ENCODE assay signal across 1 cellular context in genomic region chr10:71816931-71817631, GRCh38.
TF ChIP-seq lines count a peak whose summit lies in the region.

No MANE protein-coding gene starts in this region.

TF ChIP-seq in IMR-90, 13 proteins besides CTCF, POLR2A, EP300 and RAD21 (continued from another document):
- TF ChIP-seq, protein P1, sequence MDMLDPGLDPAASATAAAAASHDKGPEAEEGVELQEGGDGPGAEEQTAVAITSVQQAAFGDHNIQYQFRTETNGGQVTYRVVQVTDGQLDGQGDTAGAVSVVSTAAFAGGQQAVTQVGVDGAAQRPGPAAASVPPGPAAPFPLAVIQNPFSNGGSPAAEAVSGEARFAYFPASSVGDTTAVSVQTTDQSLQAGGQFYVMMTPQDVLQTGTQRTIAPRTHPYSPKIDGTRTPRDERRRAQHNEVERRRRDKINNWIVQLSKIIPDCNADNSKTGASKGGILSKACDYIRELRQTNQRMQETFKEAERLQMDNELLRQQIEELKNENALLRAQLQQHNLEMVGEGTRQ (IDR thresholded peaks at IDR 0.05; ENCODE audit: low read depth, low read length), result no peak
- TF ChIP-seq RCOR1 (IDR thresholded peaks at IDR 0.05; ENCODE audit: insufficient replicate concordance, low read length), result no peak
- TF ChIP-seq, protein P2, sequence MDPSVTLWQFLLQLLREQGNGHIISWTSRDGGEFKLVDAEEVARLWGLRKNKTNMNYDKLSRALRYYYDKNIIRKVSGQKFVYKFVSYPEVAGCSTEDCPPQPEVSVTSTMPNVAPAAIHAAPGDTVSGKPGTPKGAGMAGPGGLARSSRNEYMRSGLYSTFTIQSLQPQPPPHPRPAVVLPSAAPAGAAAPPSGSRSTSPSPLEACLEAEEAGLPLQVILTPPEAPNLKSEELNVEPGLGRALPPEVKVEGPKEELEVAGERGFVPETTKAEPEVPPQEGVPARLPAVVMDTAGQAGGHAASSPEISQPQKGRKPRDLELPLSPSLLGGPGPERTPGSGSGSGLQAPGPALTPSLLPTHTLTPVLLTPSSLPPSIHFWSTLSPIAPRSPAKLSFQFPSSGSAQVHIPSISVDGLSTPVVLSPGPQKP (IDR thresholded peaks at IDR 0.05; ENCODE audit: borderline replicate concordance, low read depth, low read length), result no peak
- TF ChIP-seq BHLHE40 (IDR thresholded peaks at IDR 0.05; ENCODE audit: low read depth, low read length), result no peak
- TF ChIP-seq MXI1 (IDR thresholded peaks at IDR 0.05; ENCODE audit: borderline replicate concordance, low read depth, low read length), result no peak
